12 cellular contexts compared by ENCODE assay signal in genomic region chrX:13569479-13570244, GRCh38. TPM values are rescaled to one million over a fixed set of nuclear protein-coding genes. Genes with fewer than 3 reads are reported as not detected.
DNase-seq lines count a peak whose midpoint lies in the region; ATAC-seq, FAIRE-seq and TF ChIP-seq lines count a peak whose summit lies in the region.
"Had no signal": no experiment of that assay in that cellular context is flagged by ENCODE, and none has a peak within 500 bp of the region (broad histone marks: within the 10 kb centered on the region; RNA-seq: fewer than 3 reads in every experiment).

Gene EGFL6, plus strand, starts transcription at chrX:13569601. Its CDS starts 261 bp downstream, at chrX:13569862.

- H3K27ac ChIP-seq in HUES48 (ENCODE audit: low read depth, low read length): no peak within 1 kb of the TSS
- H3K27ac ChIP-seq in H1 (ENCODE audit: low read depth, low read length): no peak within 1 kb of the TSS
- H3K27ac ChIP-seq in neuronal stem cell (replicated peaks; ENCODE audit: low read length): no peak within 1 kb of the TSS

- H3K56ac ChIP-seq in H1 (replicated peaks; ENCODE audit: insufficient read length, low read depth, low read length): no peak within 1 kb of the TSS

- H3K14ac ChIP-seq in H1 (ENCODE audit: insufficient read length) (no peak within 1 kb of the TSS), neuronal stem cell (ENCODE audit: low read length) (no peak within 1 kb of the TSS)

- H3K23me2 ChIP-seq in H1 (ENCODE audit: low read depth, low read length): peaks cover 5% of the 10 kb centered on the region; the same call in 1 of the 2 replicates

- FAIRE-seq in H1 (lab: Jason Lieb, UNC): no peak
- FAIRE-seq: A204.1 had no signal

- peak within 1 kb of the TSS; percentile 77 to 88 for H3K4me2 ChIP-seq in H1 (ENCODE audit: insufficient read depth in 1 of 2, low read depth in 2 of 2, low read length in 2 of 2)
- peak within 1 kb of the TSS; percentile 69 for H3K4me2 ChIP-seq in neuronal stem cell (ENCODE audit: insufficient read depth, low read length, poor library complexity, severe bottlenecking)

- H3K4me1 ChIP-seq in HUES48 (ENCODE audit: control insufficient read depth, insufficient read depth, low read length): peaks cover 4% of the 10 kb centered on the region; the same call in 1 of the 2 replicates
- H3K4me1 ChIP-seq in H1 (replicated peaks in 1 of 4; ENCODE audit: control insufficient read depth in 3 of 4, insufficient read depth in 4 of 4, low read length in 3 of 4): no peaks in the 10 kb centered on the region
- peaks cover 0 to 2% of the 10 kb centered on the region in 2 donors for H3K4me1 ChIP-seq in neuronal stem cell (ENCODE audit: control insufficient read depth in 2 of 2, insufficient read depth in 1 of 2, low read depth in 1 of 2, low read length in 2 of 2)

- no peak for TF ChIP-seq POLR2A in H1 (IDR thresholded peaks at IDR 0.05; ENCODE audit: control extremely low read depth in 1 of 2, low read depth in 2 of 2, low read length in 2 of 2)

- TF ChIP-seq RAD21 in H1 (IDR thresholded peaks at IDR 0.05 in 1 of 2, conservative IDR thresholded peaks at IDR 0.05 in 1 of 2; ENCODE audit: low read depth in 2 of 2, low read length in 2 of 2): no peak

- TF ChIP-seq EP300 in H1 (IDR thresholded peaks at IDR 0.05; ENCODE audit: borderline replicate concordance in 1 of 2, low read depth in 2 of 2, low read length in 2 of 2): no peak

- H3K27me3 ChIP-seq in HUES48 (ENCODE audit: control insufficient read depth, insufficient read depth, low read length) (peaks cover 73% of the 10 kb centered on the region), H1 (replicated peaks in 1 of 4; ENCODE audit: control insufficient read depth in 3 of 4, extremely low read depth in 1 of 4, insufficient read depth in 3 of 4, low read length in 3 of 4) (peaks cover 4 to 25% (median 23%) of the 10 kb centered on the region in 4 experiments), neuronal stem cell (ENCODE audit: control insufficient read depth in 3 of 3, insufficient read depth in 3 of 3, low read depth in 1 of 3, low read length in 3 of 3) (peaks cover 0 to 61% (median 20%) of the 10 kb centered on the region in 3 experiments)

- H3K4ac ChIP-seq in H1 (replicated peaks; ENCODE audit: insufficient read length, low read depth, low read length) (no peak within 1 kb of the TSS), neuronal stem cell (ENCODE audit: low read length) (no peak within 1 kb of the TSS)

- H3K4me3 ChIP-seq in HUES48 (ENCODE audit: low read depth, low read length) (peak within 1 kb of the TSS; percentile 56), H1 (ENCODE audit: extremely low read depth in 1 of 4, insufficient read depth in 2 of 4, low read depth in 3 of 4, low read length in 4 of 4) (peak within 1 kb of the TSS; percentile 41 to 66 (median 47)), neuronal stem cell (ENCODE audit: low read length in 2 of 2) (peak within 1 kb of the TSS in 1 of 2 donors; percentile 77)

- H3K79me2 ChIP-seq in H1 (ENCODE audit: control insufficient read depth in 1 of 2, insufficient read depth in 2 of 2, low read length in 2 of 2): no peaks in the 10 kb centered on the region

- no peaks in the 10 kb centered on the region for H3K9me3 ChIP-seq in HUES48 (ENCODE audit: control insufficient read depth, insufficient read depth, low read length)
- H3K9me3 ChIP-seq in H1 (ENCODE audit: insufficient read depth in 2 of 2, low read depth in 1 of 2, low read length in 1 of 2): no peaks in the 10 kb centered on the region
- no peaks in the 10 kb centered on the region for H3K9me3 ChIP-seq in neuronal stem cell (replicated peaks in 1 of 2; ENCODE audit: control insufficient read depth in 2 of 2, insufficient read depth in 1 of 2, low read depth in 1 of 2, low read length in 2 of 2)

- no peak within 1 kb of the TSS for H2BK120ac ChIP-seq in H1 (replicated peaks; ENCODE audit: low read depth, low read length)
- H2BK120ac ChIP-seq in neuronal stem cell (ENCODE audit: low read depth, low read length): no peak within 1 kb of the TSS

- no peak within 1 kb of the TSS for H4K5ac ChIP-seq in H1 (ENCODE audit: insufficient read length, low read depth, low read length)

- POLR2A ChIA-PET in H1 (lab: Charles Lee; ENCODE audit: partially characterized antibody): interaction anchor here (1.1 kb wide), 1 partner anchor 16 kb away, joined by 3 read pairs; no protein-coding TSS in a partner anchor

- peak within 1 kb of the TSS; percentile 7; the same call in 1 of the 2 replicates for H3K18ac ChIP-seq in H1 (ENCODE audit: extremely low read depth, low read length)
- peak within 1 kb of the TSS; percentile 71 for H3K18ac ChIP-seq in neuronal stem cell (ENCODE audit: low read length)

- H4K8ac ChIP-seq in H1 (ENCODE audit: extremely low read depth, insufficient read depth, low read length) (no peak within 1 kb of the TSS), neuronal stem cell (ENCODE audit: low read depth, low read length) (no peak within 1 kb of the TSS)

- H3K36me3 ChIP-seq in HUES48 (ENCODE audit: control insufficient read depth, insufficient read depth, low read length) (no peaks in the 10 kb centered on the region), H1 (ENCODE audit: control insufficient read depth in 2 of 4, insufficient read depth in 4 of 4, low read length in 3 of 4) (no peaks in the 10 kb centered on the region), neuronal stem cell (replicated peaks in 1 of 2; ENCODE audit: control insufficient read depth in 2 of 2, insufficient read depth in 2 of 2, low read length in 2 of 2) (no peaks in the 10 kb centered on the region)

- H2AK5ac ChIP-seq in H1 (ENCODE audit: low read depth, low read length) (no peak within 1 kb of the TSS), neuronal stem cell (ENCODE audit: low read depth, low read length) (no peak within 1 kb of the TSS)

- peak within 1 kb of the TSS; percentile 53; the same call in 1 of the 2 replicates for H2AFZ ChIP-seq in H1 (ENCODE audit: low read length)
- peak within 1 kb of the TSS; percentile 72 for H2AFZ ChIP-seq in neuronal stem cell (ENCODE audit: low read length)

- TF ChIP-seq CTCF in H1 (IDR thresholded peaks at IDR 0.05; ENCODE audit: control extremely low read depth in 1 of 3, insufficient read depth in 1 of 3, low read depth in 1 of 3, low read length in 3 of 3): no peak

- H2BK15ac ChIP-seq in H1 (ENCODE audit: low read length) (no peak within 1 kb of the TSS), neuronal stem cell (ENCODE audit: low read length) (no peak within 1 kb of the TSS)

- ATAC-seq in GM18909 (IDR thresholded peaks at IDR 0.05; ENCODE audit: poor library complexity, unreplicated experiment): no peak

- H4K91ac ChIP-seq in H1 (replicated peaks; ENCODE audit: insufficient read length, low read length): no peak within 1 kb of the TSS
- no peak within 1 kb of the TSS for H4K91ac ChIP-seq in neuronal stem cell (ENCODE audit: low read depth, low read length, poor library complexity)

- no peaks in the 10 kb centered on the region for H3K79me1 ChIP-seq in H1 (ENCODE audit: low read depth, low read length)
- no peaks in the 10 kb centered on the region for H3K79me1 ChIP-seq in neuronal stem cell (ENCODE audit: low read depth, low read length)

- CTCF ChIA-PET in H1 (lab: Charles Lee; ENCODE audit: partially characterized antibody): no interaction called here

- 17% methylated on average over 6 of the region's 57 CpGs; no CpG with 5 or more reads in 1 of the 2 experiments for whole genome bisulfite sequencing in H1 (ENCODE audit: extremely low coverage in 1 of 2, insufficient coverage in 1 of 2, insufficient read length in 1 of 2, insufficient replicate concordance in 2 of 2, low coverage in 1 of 2, low lambda C conversion rate in 2 of 2, missing lambda C conversion rate in 1 of 2), 2 experiments
- WGBS in neuronal stem cell (ENCODE audit: extremely low coverage in 2 of 2, insufficient read length in 2 of 2, insufficient replicate concordance in 1 of 2), 2 donors: no CpG with 5 or more reads among the region's 57 CpGs

- H3K23ac ChIP-seq in H1 (ENCODE audit: insufficient read length) (no peak within 1 kb of the TSS), neuronal stem cell (ENCODE audit: low read depth, low read length, poor library complexity) (no peak within 1 kb of the TSS)

- H2BK12ac ChIP-seq in H1 (ENCODE audit: low read depth, low read length): no peak within 1 kb of the TSS
- no peak within 1 kb of the TSS for H2BK12ac ChIP-seq in neuronal stem cell (ENCODE audit: low read length)

- H3K9ac ChIP-seq in HUES48 (ENCODE audit: low read depth, low read length): no peak within 1 kb of the TSS
- no peak within 1 kb of the TSS for H3K9ac ChIP-seq in H1 (replicated peaks in 1 of 4; ENCODE audit: extremely low read depth in 1 of 4, low read depth in 3 of 4, low read length in 3 of 4)
- H3K9ac ChIP-seq in neuronal stem cell (ENCODE audit: low read depth, low read length, poor library complexity): no peak within 1 kb of the TSS

- H2BK5ac ChIP-seq in H1 (ENCODE audit: low read depth, low read length) (no peak within 1 kb of the TSS), neuronal stem cell (ENCODE audit: low read length) (no peak within 1 kb of the TSS)

- H4K20me1 ChIP-seq in H1 (replicated peaks in 1 of 2; ENCODE audit: control insufficient read depth in 1 of 2, insufficient read depth in 2 of 2, low read length in 2 of 2): no peaks in the 10 kb centered on the region

- DNase-seq in DMS79 (lab: John Stamatoyannopoulos, UW) (peak; percentile 0), DMS79 treated with DMSO at 0.1 percent for 48 hours (lab: John Stamatoyannopoulos, UW) (no peak), H1 (ENCODE audit: low read depth in 1 of 2, low spot score in 2 of 2) (peak in 1 of 2 experiments; percentile 46), neuronal stem cell (ENCODE audit: low spot score) (no peak), LoVo (ENCODE audit: low spot score) (no peak), globus pallidus (ENCODE audit: low spot score) (no peak)
- DNase-seq: effector CD8-positive, alpha-beta T cell; stimulated activated CD4-positive, alpha-beta T cell treated with anti-CD3 and anti-CD28 coated beads, Interleukin-4, amount 100 ng/mL, for 24 hours had no signal

- H2BK20ac ChIP-seq in H1 (ENCODE audit: low read length): no peak within 1 kb of the TSS

TF ChIP-seq in H1, 55 proteins besides CTCF, POLR2A, EP300 and RAD21 (continues in another document):
- peak; percentile 52 for TF ChIP-seq SUZ12 (IDR thresholded peaks at IDR 0.05; ENCODE audit: low read length)
- no peak for TF ChIP-seq FOSL1 (IDR thresholded peaks at IDR 0.05; ENCODE audit: insufficient read depth, low read depth, low read length)
- TF ChIP-seq MAFK (IDR thresholded peaks at IDR 0.05; ENCODE audit: low read depth, low read length): no peak
- no peak for TF ChIP-seq JUN (IDR thresholded peaks at IDR 0.05; ENCODE audit: low read depth, low read length)

RNA-seq across cellular contexts. Expression of gene EGFL6, which starts in this region (rescaled TPM):
- total RNA-seq in H1 (2021; fragmentation: NEBNext Ultra II Directional; extraction: Animal tissue kit (Norgen Biotek cat#: 25700)): 0.93 and 1.0 TPM in 2 replicates
- 1.1 TPM in 2 replicates for polyA plus RNA-seq in H1 (2011; rRNA removed)
- 1.7 TPM for polyA plus RNA-seq in H1 (2011; cell fraction: cytosol; rRNA removed)
- polyA plus RNA-seq in H1 (2011; cell fraction: nucleus; rRNA removed): 0.90 TPM
- polyA plus RNA-seq in H1 (2012, experiment 1 of 2): 1.3 to 1.5 TPM (median 1.4 TPM) in 4 replicates
- 0.10 TPM for polyA plus RNA-seq in H1 (2012, experiment 2 of 2)
- polyA plus RNA-seq in H1 (2013, experiment 1 of 2): 2.1 TPM
- 2.1 TPM for polyA plus RNA-seq in H1 (2013, experiment 2 of 2)
- polyA minus RNA-seq in H1 (2011; rRNA and poly(A)+ RNA removed): 0.57 and 2.1 TPM in 2 replicates
- polyA minus RNA-seq in H1 (2011; cell fraction: cytosol; rRNA and poly(A)+ RNA removed): 0.88 TPM
- polyA minus RNA-seq in H1 (2011; cell fraction: nucleus; rRNA and poly(A)+ RNA removed): 0.90 TPM
- 1.0 TPM for polyA plus RNA-seq in neuronal stem cell (2013, experiment 1 of 2)
- polyA plus RNA-seq in neuronal stem cell (2013, experiment 2 of 2): 0.94 TPM
- total RNA-seq: HT1080 had no signal
